Comparison of ENCODE assay signal across 29 cellular contexts in the genomic region with DNA sequence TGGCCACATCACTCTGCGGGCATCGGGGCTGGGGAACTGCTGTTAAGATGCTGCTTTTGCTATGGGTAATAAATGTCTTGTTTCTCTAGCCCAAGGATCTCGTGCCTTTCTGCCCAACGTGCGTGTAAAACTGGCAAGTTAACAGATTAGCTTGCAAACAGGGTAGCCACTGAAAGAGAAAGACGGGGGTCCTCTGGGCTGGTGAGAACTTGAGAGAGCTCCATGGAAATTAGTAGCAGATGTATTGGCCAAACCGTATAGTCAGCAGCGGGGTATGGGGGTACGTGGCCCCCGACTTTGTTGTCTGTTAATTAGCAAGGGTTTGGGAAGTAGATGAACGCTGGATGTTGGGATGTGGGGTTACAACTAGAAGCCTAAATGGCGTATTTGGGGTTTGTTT.
"Had no signal": no experiment of that assay in that cellular context is flagged by ENCODE, and none has a peak within 500 bp of the region (broad histone marks: within the 10 kb centered on the region; RNA-seq: fewer than 3 reads in every experiment).

No MANE protein-coding gene starts in this region.

- H3K4me3 ChIP-seq: neural progenitor cell, ovary, psoas muscle, right lobe of liver, sigmoid colon, stomach, thoracic aorta, thyroid gland, tibial nerve, upper lobe of left lung, vagina had no signal

- H3K4me3 Mint-ChIP-seq: natural killer cell; nephron; stimulated activated effector memory CD8-positive, alpha-beta T cell treated with anti-CD3 and anti-CD28 coated beads, Interleukin-12 subunit alpha, Interleukin-12 subunit beta, amount 100 ng/mL, for 72 hours; stimulated activated naive B cell treated with anti-CD40 and anti-IgM and Interleukin-4, amounts not matched to agents 10 μg/mL and 1 μg/mL and 100 μg/mL, for 72 hours; stimulated activated naive CD8-positive, alpha-beta T cell treated with anti-CD3 and anti-CD28 coated beads, Interleukin-15, Interleukin-2, amounts not matched to agents 100 ng/mL and 50 ng/mL, for 24 hours had no signal

- H3K4me1 ChIP-seq: neural progenitor cell, parathyroid adenoma, psoas muscle, right lobe of liver, sigmoid colon, stomach, thyroid gland, tibial nerve, upper lobe of left lung, vagina had no signal

- H3K27ac ChIP-seq: neural progenitor cell, neutrophil, ovary, parathyroid adenoma, psoas muscle, right lobe of liver, sigmoid colon, stomach, thoracic aorta, thyroid gland, tibial nerve, upper lobe of left lung, vagina had no signal

- H3K9ac ChIP-seq: neural progenitor cell, parathyroid adenoma had no signal

- H3K36me3 ChIP-seq: neural progenitor cell, neutrophil, ovary, right lobe of liver, sigmoid colon, stomach, thoracic aorta, thyroid gland, tibial nerve, upper lobe of left lung, vagina had no signal

- H2AFZ ChIP-seq: neural progenitor cell, parathyroid adenoma had no signal

- ATAC-seq: natural killer cell; psoas muscle; right cardiac atrium; stimulated activated effector memory CD8-positive, alpha-beta T cell treated with anti-CD3 and anti-CD28 coated beads, Interleukin-12 subunit alpha, Interleukin-12 subunit beta, amount 100 ng/mL, for 72 hours; stimulated activated naive B cell treated with anti-CD40 and anti-IgM and Interleukin-4, amounts not matched to agents 10 μg/mL and 1 μg/mL and 100 μg/mL, for 72 hours had no signal

- H3K9me3 ChIP-seq: neutrophil, ovary, psoas muscle, right lobe of liver, thoracic aorta, thyroid gland, vagina had no signal

- H3K9me3 Mint-ChIP-seq: stimulated activated effector memory CD8-positive, alpha-beta T cell treated with anti-CD3 and anti-CD28 coated beads, Interleukin-12 subunit alpha, Interleukin-12 subunit beta, amount 100 ng/mL, for 72 hours had no signal

- H3K27me3 ChIP-seq: neural progenitor cell, ovary, right lobe of liver, thyroid gland, upper lobe of left lung, vagina had no signal

- H3K4me2 ChIP-seq: neural progenitor cell had no signal

- DNase-seq: natural killer cell; nucleus accumbens; ovary; psoas muscle; right cardiac atrium; sigmoid colon; small intestine; stimulated activated CD4-positive, alpha-beta T cell treated with anti-CD3 and anti-CD28 coated beads, Interleukin-15, amount 100 ng/mL, for 24 hours; stimulated activated CD4-positive, alpha-beta T cell treated with anti-CD3 and anti-CD28 coated beads, Interleukin-2, amount 100 ng/mL, for 24 hours; stimulated activated CD4-positive, alpha-beta T cell treated with anti-CD3 and anti-CD28 coated beads, Interleukin-2, amount 100 ng/mL, for 48 hours; stimulated activated CD4-positive, alpha-beta T cell treated with anti-CD3 and anti-CD28 coated beads, Interleukin-4, amount 100 ng/mL, for 24 hours; stimulated activated naive B cell treated with anti-CD40 and anti-IgM and Interleukin-4, amounts not matched to agents 10 μg/mL and 1 μg/mL and 100 μg/mL, for 72 hours; stimulated activated naive CD4-positive, alpha-beta T cell treated with Interleukin-2 at 50 U/mL for 16 hours; stomach; thyroid gland; trophoblast cell; upper lobe of left lung had no signal

- FAIRE-seq: small intestine, urothelium cell line had no signal

- H3K79me2 ChIP-seq: parathyroid adenoma had no signal

- H3K36me3 Mint-ChIP-seq: natural killer cell; stimulated activated effector memory CD8-positive, alpha-beta T cell treated with anti-CD3 and anti-CD28 coated beads, Interleukin-12 subunit alpha, Interleukin-12 subunit beta, amount 100 ng/mL, for 72 hours; stimulated activated naive B cell treated with anti-CD40 and anti-IgM and Interleukin-4, amounts not matched to agents 10 μg/mL and 1 μg/mL and 100 μg/mL, for 72 hours had no signal

- H3K27ac Mint-ChIP-seq: natural killer cell; nephron; neural progenitor cell; progenitor cell of endocrine pancreas; stimulated activated effector memory CD8-positive, alpha-beta T cell treated with anti-CD3 and anti-CD28 coated beads, Interleukin-12 subunit alpha, Interleukin-12 subunit beta, amount 100 ng/mL, for 72 hours; stimulated activated naive B cell treated with anti-CD40 and anti-IgM and Interleukin-4, amounts not matched to agents 10 μg/mL and 1 μg/mL and 100 μg/mL, for 72 hours; stimulated activated naive CD8-positive, alpha-beta T cell treated with anti-CD3 and anti-CD28 coated beads, Interleukin-15, Interleukin-2, amounts not matched to agents 100 ng/mL and 50 ng/mL, for 24 hours had no signal

- H3K4me1 Mint-ChIP-seq: natural killer cell had no signal
